8 cellular contexts compared by ENCODE assay signal in genomic region chr11:33736148-33736809, GRCh38. TPM values are rescaled to one million over a fixed set of nuclear protein-coding genes. Genes with fewer than 3 reads are reported as not detected.
DNase-seq lines count a peak whose midpoint lies in the region; ATAC-seq and TF ChIP-seq lines count a peak whose summit lies in the region.

Gene CD59, minus strand, starts transcription at chr11:33736423. Its CDS starts 13,978 bp downstream, at chr11:33722445.

- peaks cover 23% of the 10 kb centered on the region for H3K4me1 Mint-ChIP-seq in progenitor cell of endocrine pancreas (ENCODE audit: low read depth)

- peak within 1 kb of the TSS; percentile 90 for H3K4me3 Mint-ChIP-seq in progenitor cell of endocrine pancreas (ENCODE audit: low read depth)

- H3K4me3 ChIP-seq in upper lobe of right lung = peak within 1 kb of the TSS; percentile 92

- peaks cover 35% of the 10 kb centered on the region for H3K4me1 ChIP-seq in upper lobe of right lung

- ATAC-seq in HG02840 (IDR thresholded peaks at IDR 0.05; ENCODE audit: low FRiP score, unreplicated experiment) = peak; percentile 52
- ATAC-seq in left cardiac atrium = peak; percentile 98
- peak; percentile 97 for ATAC-seq in upper lobe of right lung

- DNase-seq in GM13977 (ENCODE audit: low spot score) = peak; percentile 83
- DNase-seq in NCI-H1436 treated with DMSO at 0.1 percent for 48 hours (lab: John Stamatoyannopoulos, UW) = peak; percentile 16
- peak; percentile 76 to 91 (median 80) for DNase-seq in T-helper 2 cell
- peak in 55 of 56 donors; percentile 29 to 93 (median 82) for DNase-seq in amygdala (lab: John Stamatoyannopoulos, UW)
- DNase-seq in left cardiac atrium = peak; percentile 98
- peak; percentile 96 for DNase-seq in progenitor cell of endocrine pancreas (ENCODE audit: low spot score, unreplicated experiment)
- DNase-seq in upper lobe of right lung = peak; percentile 99

- H3K27me3 Mint-ChIP-seq in progenitor cell of endocrine pancreas = peaks cover 5% of the 10 kb centered on the region

- no peaks in the 10 kb centered on the region for H3K27me3 ChIP-seq in upper lobe of right lung

- peaks cover 10% of the 10 kb centered on the region for H3K36me3 Mint-ChIP-seq in progenitor cell of endocrine pancreas (ENCODE audit: insufficient read depth)

- no peaks in the 10 kb centered on the region for H3K9me3 Mint-ChIP-seq in progenitor cell of endocrine pancreas (ENCODE audit: low read depth)

- peak within 1 kb of the TSS; percentile 98 for H3K27ac Mint-ChIP-seq in progenitor cell of endocrine pancreas

- in situ Hi-C loops in GM13977 (cut with MboI; ENCODE audit: low pct_unique_long_range_greater_than_20kb, low sequenced_read_pairs, unreplicated experiment) = no loop called here

- H3K9me3 ChIP-seq in upper lobe of right lung = no peaks in the 10 kb centered on the region

- H3K36me3 ChIP-seq in upper lobe of right lung = no peaks in the 10 kb centered on the region

- no peak for TF ChIP-seq CTCF in GM13977 (IDR thresholded peaks at IDR 0.05; ENCODE audit: extremely low read depth, insufficient read depth, missing control alignments)
- no peak for TF ChIP-seq CTCF in progenitor cell of endocrine pancreas (IDR thresholded peaks at IDR 0.05; ENCODE audit: unreplicated experiment)
- TF ChIP-seq CTCF in upper lobe of right lung (IDR thresholded peaks at IDR 0.05) = no peak

- H3K27ac ChIP-seq in upper lobe of right lung = peak within 1 kb of the TSS; percentile 96

- intact Hi-C loops in left cardiac atrium (cut with DNase I) = loop anchor here in 1 of 2 donors (5.0 kb wide), 1 partner anchor 34 kb away; the partner anchor contains the start of gene C11orf91
- intact Hi-C loops in upper lobe of right lung (cut with DNase I) = no loop called here

RNA-seq across cellular contexts. Expression of gene CD59, which starts in this region (rescaled TPM):
- 100 to 1,000 TPM; 633 to 874 TPM for total RNA-seq in left cardiac atrium
- total RNA-seq in progenitor cell of endocrine pancreas = 214 and 218 TPM in 2 replicates
- total RNA-seq in upper lobe of right lung = 1,004 TPM

Comparison
In these comparisons a context has a peak if more than half of its experiments do, and no peak if none do; other contexts are left out.
1. Peak in every context shown above with its lines: DNase-seq, ATAC-seq, H3K4me3 ChIP-seq and H3K27ac ChIP-seq.
2. DNase-seq: peak in every context shown above with its lines; median percentile 99 in upper lobe of right lung; 98 in left cardiac atrium; 96 in progenitor cell of endocrine pancreas; 83 in GM13977; 82 in amygdala; 80 in T-helper 2 cell; 16 in NCI-H1436 treated with DMSO at 0.1 percent for 48 hours.